ENCODE assay signal across 8 cellular contexts in genomic region chr4:38753021-38753806, GRCh38. TPM values are rescaled to one million over a fixed set of nuclear protein-coding genes. Genes with fewer than 3 reads are reported as not detected.
A peak's percentile ranks its signal among the peaks of the same experiment; 100 is the strongest.
DNase-seq lines count a peak whose midpoint lies in the region; ATAC-seq and TF ChIP-seq lines count a peak whose summit lies in the region.

No MANE protein-coding gene starts in this region.

- H3K27me3 ChIP-seq in liver (ENCODE audit: control insufficient read depth in 4 of 4, insufficient read depth in 4 of 4, low read length in 3 of 4) = no peaks in the 10 kb centered on the region
- H3K27me3 ChIP-seq in vagina = no peaks in the 10 kb centered on the region

- WGBS in liver = 81% methylated on average over 19 of the region's 19 CpGs

- H3K9ac ChIP-seq in liver (ENCODE audit: low read depth in 1 of 2, low read length in 2 of 2) = no peak overlapping the region

- H3K4me1 ChIP-seq in liver (ENCODE audit: control insufficient read depth in 4 of 4, insufficient read depth in 4 of 4, low read length in 3 of 4) (no peaks in the 10 kb centered on the region), vagina (peaks cover 18% of the 10 kb centered on the region)

- intact Hi-C loops in vagina (cut with DNase I) = no loop called here

- no peak overlapping the region for H3K27ac ChIP-seq in liver (ENCODE audit: low read depth in 1 of 2, low read length in 2 of 2)
- peak overlapping the region; percentile 59 for H3K27ac ChIP-seq in vagina

- H3K9me3 ChIP-seq in liver (ENCODE audit: control insufficient read depth in 4 of 4, low read length in 3 of 4) = no peaks in the 10 kb centered on the region
- no peaks in the 10 kb centered on the region for H3K9me3 ChIP-seq in vagina

- DNase-seq in AG09319 (ENCODE audit: extremely low read depth, low read depth) (peak; percentile 96), M059J (ENCODE audit: low read depth) (peak; percentile 98), dedifferentiated amniotic fluid mesenchymal stem cell (ENCODE audit: extremely low spot score) (peak; percentile 98), vagina (ENCODE audit: extremely low spot score in 2 of 2) (no peak), germinal center (ENCODE audit: low spot score) (no peak)
- no peak for DNase-seq in stimulated activated CD4-positive, alpha-beta T cell treated with anti-CD3 and anti-CD28 coated beads, Interleukin-2, amount 100 ng/mL, for 48 hours

- TF ChIP-seq CTCF in AG09319 (IDR thresholded peaks at IDR 0.05; ENCODE audit: low read depth, low read length) = no peak
- TF ChIP-seq CTCF in liver (IDR thresholded peaks at IDR 0.05; ENCODE audit: low read depth, low read length, missing input control) = no peak
- TF ChIP-seq CTCF in vagina (IDR thresholded peaks at IDR 0.05) = no peak

- H3K36me3 ChIP-seq in liver (ENCODE audit: control insufficient read depth in 4 of 4, insufficient read depth in 3 of 4, low read depth in 1 of 4, low read length in 3 of 4) (no peaks in the 10 kb centered on the region), vagina (no peaks in the 10 kb centered on the region)

- no peak for TF ChIP-seq POLR2A in vagina (IDR thresholded peaks at IDR 0.05)

- ATAC-seq in GM19023 (IDR thresholded peaks at IDR 0.05; ENCODE audit: unreplicated experiment) = no peak

- no peak for TF ChIP-seq RAD21 in liver (IDR thresholded peaks at IDR 0.05)

- H3K4me3 ChIP-seq in liver (ENCODE audit: low read depth in 1 of 3, low read length in 3 of 3) = no peak overlapping the region
- peak overlapping the region in 1 of 2 donors; percentile 6 for H3K4me3 ChIP-seq in vagina

TF ChIP-seq in liver, 16 proteins besides CTCF, POLR2A, EP300 and RAD21:
- TF ChIP-seq GABPA (IDR thresholded peaks at IDR 0.05 in 1 of 2, conservative IDR thresholded peaks at IDR 0.05 in 1 of 2) = no peak
- no peak for TF ChIP-seq ZBTB33 (IDR thresholded peaks at IDR 0.05)
- peak; percentile 39 for TF ChIP-seq SP1 (IDR thresholded peaks at IDR 0.05)
- TF ChIP-seq NR2F2 (IDR thresholded peaks at IDR 0.05) = peak; percentile 20

RNA-seq across cellular contexts. Expression of gene TLR10, which starts 29.6 kb away (rescaled TPM):
- not detected in 2 replicates for total RNA-seq in M059J (2014; rRNA removed; shearing (Covaris generic))
- 1 to 10 TPM in 1 of 2 donors, under 1 TPM in 1; 0.17 to 1.9 TPM for total RNA-seq in liver
- under 1 TPM; 0.02 to 0.06 TPM for polyA plus RNA-seq in liver
- total RNA-seq in vagina = not detected

RNA-seq across cellular contexts. Expression of gene TLR1, which starts 51.4 kb away (rescaled TPM):
- 3.2 and 5.5 TPM in 2 replicates for total RNA-seq in M059J (2014; rRNA removed; shearing (Covaris generic))
- total RNA-seq in liver = 1 to 10 TPM; 9.5 to 10.0 TPM
- polyA plus RNA-seq in liver = 1 to 10 TPM; 2.7 to 3.3 TPM
- 10.3 TPM for total RNA-seq in vagina

Comparison
In these comparisons a context has a peak if more than half of its experiments do, and no peak if none do; other contexts are left out.
1. DNase-seq: peak in AG09319 (single experiment), M059J (single experiment) and dedifferentiated amniotic fluid mesenchymal stem cell (single experiment); none in vagina (0 of 2), germinal center (single experiment) and stimulated activated CD4-positive, alpha-beta T cell treated with anti-CD3 and anti-CD28 coated beads, Interleukin-2, amount 100 ng/mL, for 48 hours (0 of 2).